22 cellular contexts compared by ENCODE assay signal in the genomic region with DNA sequence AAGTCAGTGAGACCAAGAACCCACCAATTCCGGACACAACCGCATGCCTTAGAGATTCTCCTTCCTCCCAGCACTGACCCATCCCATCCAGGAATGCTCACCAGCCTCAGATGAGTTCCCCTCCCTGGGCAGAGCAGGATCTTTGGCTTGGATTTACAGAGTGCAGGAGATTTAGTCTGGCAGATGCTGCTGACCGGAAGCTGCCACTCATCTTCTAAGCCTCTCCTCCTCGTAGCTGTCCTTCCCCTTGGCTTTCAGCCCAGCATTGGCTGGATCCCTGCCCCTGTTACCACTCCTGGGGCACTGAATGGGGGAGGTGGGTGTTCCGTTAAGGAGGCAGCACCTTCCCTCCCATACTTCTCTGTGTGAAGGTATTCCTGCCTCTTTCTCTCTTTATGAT. TPM values are rescaled to one million over a fixed set of nuclear protein-coding genes. Genes with fewer than 3 reads are reported as not detected.
A peak's percentile ranks its signal among the peaks of the same experiment; 100 is the strongest.
DNase-seq lines count a peak whose midpoint lies in the region; ATAC-seq and TF ChIP-seq lines count a peak whose summit lies in the region.
"Had no signal": no experiment of that assay in that cellular context is flagged by ENCODE, and none has a peak within 500 bp of the region (broad histone marks: within the 10 kb centered on the region; RNA-seq: fewer than 3 reads in every experiment).

No MANE protein-coding gene starts in this region.

- H3K27me3 ChIP-seq in endodermal cell (ENCODE audit: control insufficient read depth, insufficient read depth, low read length, poor library complexity, severe bottlenecking), result no peaks in the 10 kb centered on the region
- H3K27me3 ChIP-seq: cardiac muscle cell had no signal

- peaks cover 18% of the 10 kb centered on the region for H3K9me3 Mint-ChIP-seq in endodermal cell
- H3K9me3 Mint-ChIP-seq: activated B cell treated with CpG ODN at 0.5 μM for 24 hours; activated naive CD8-positive, alpha-beta T cell treated with anti-CD3 and anti-CD28 coated beads, Interleukin-2, amount 50 U/mL, for 24 hours; activated T-helper 1 cell treated with anti-CD3 and anti-CD28 coated beads, Interleukin-12 subunit alpha, Interleukin-12 subunit beta, Interleukin-2, Interleukin-4 antibody, amounts not matched to agents 30 ng/mL and 10 ng/mL and 1 ng/mL, durations not matched to agents 14 hours and 24 hours and 36 hours had no signal

- TF ChIP-seq CTCF in endodermal cell (conservative IDR thresholded peaks at IDR 0.05) (no peak), omental fat pad (IDR thresholded peaks at IDR 0.05) (no peak), foreskin fibroblast (IDR thresholded peaks at IDR 0.05; ENCODE audit: low read depth, low read length) (no peak)

- 94 to 96% methylated on average over 2 to 5 of the region's 5 CpGs for WGBS in endodermal cell (ENCODE audit: insufficient coverage in 1 of 2, insufficient read length in 1 of 2), 2 experiments

- H3K36me3 Mint-ChIP-seq in endodermal cell (ENCODE audit: low read depth), result no peaks in the 10 kb centered on the region

- no peak overlapping the region for H3K9ac ChIP-seq in endodermal cell (ENCODE audit: extremely low read depth, low read length, poor library complexity, severe bottlenecking)
- H3K9ac ChIP-seq: GM23248 had no signal

- no peak overlapping the region for H3K4me3 Mint-ChIP-seq in endodermal cell
- H3K4me3 Mint-ChIP-seq: activated B cell treated with CpG ODN at 0.5 μM for 24 hours; activated naive CD8-positive, alpha-beta T cell treated with anti-CD3 and anti-CD28 coated beads, Interleukin-2, amount 50 U/mL, for 24 hours; activated T-helper 1 cell treated with anti-CD3 and anti-CD28 coated beads, Interleukin-12 subunit alpha, Interleukin-12 subunit beta, Interleukin-2, Interleukin-4 antibody, amounts not matched to agents 30 ng/mL and 10 ng/mL and 1 ng/mL, durations not matched to agents 14 hours and 24 hours and 36 hours; T-helper 17 cell had no signal

- H3K27ac Mint-ChIP-seq in endodermal cell, result no peak overlapping the region
- H3K27ac Mint-ChIP-seq: activated B cell treated with CpG ODN at 0.5 μM for 24 hours; activated naive CD8-positive, alpha-beta T cell treated with anti-CD3 and anti-CD28 coated beads, Interleukin-2, amount 50 U/mL, for 24 hours; activated T-helper 1 cell treated with anti-CD3 and anti-CD28 coated beads, Interleukin-12 subunit alpha, Interleukin-12 subunit beta, Interleukin-2, Interleukin-4 antibody, amounts not matched to agents 30 ng/mL and 10 ng/mL and 1 ng/mL, durations not matched to agents 14 hours and 24 hours and 36 hours; T-helper 17 cell had no signal

- no peaks in the 10 kb centered on the region for H3K36me3 ChIP-seq in endodermal cell (ENCODE audit: control insufficient read depth, insufficient read depth, low read length)
- H3K36me3 ChIP-seq: cardiac muscle cell had no signal

- no peak overlapping the region for H3K27ac ChIP-seq in endodermal cell (ENCODE audit: low read depth, low read length)
- H3K27ac ChIP-seq: cardiac muscle cell, GM23248 had no signal

- H3K4me3 ChIP-seq in endodermal cell (ENCODE audit: low read length) (no peak overlapping the region), foreskin fibroblast (ENCODE audit: low read depth in 1 of 2, low read length in 2 of 2) (no peak overlapping the region)
- H3K4me3 ChIP-seq: cardiac muscle cell, GM23248 had no signal

- peak; percentile 31 for DNase-seq in AG08395 (ENCODE audit: low spot score)
- DNase-seq in NCI-H69 (lab: John Stamatoyannopoulos, UW), result peak; percentile 2
- DNase-seq in endodermal cell, result peak; percentile 12
- DNase-seq in islet precursor cell, result peak; percentile 7
- no peak for DNase-seq in omental fat pad (ENCODE audit: low spot score)
- no peak for DNase-seq in kidney tubule cell (ENCODE audit: low spot score)
- DNase-seq in foreskin fibroblast, result no peak
- DNase-seq in activated gamma-delta T cell (lab: John Stamatoyannopoulos, UW), result no peak
- DNase-seq: activated B cell treated with CpG ODN at 0.5 μM for 24 hours; activated CD8-positive, alpha-beta memory T cell treated with anti-CD3 and anti-CD28 coated beads for 24 hours; activated naive CD8-positive, alpha-beta T cell treated with anti-CD3 and anti-CD28 coated beads, Interleukin-2, amount 50 U/mL, for 24 hours; DMS79 treated with DMSO at 0.1 percent for 48 hours; GM23248; NCI-H1436 treated with DMSO at 0.1 percent for 48 hours; stimulated activated CD4-positive, alpha-beta T cell treated with anti-CD3 and anti-CD28 coated beads, Interleukin-1b, Interleukin-23, amount 100 ng/mL, for 48 hours; T-helper 17 cell had no signal

- no peak for ATAC-seq in omental fat pad (ENCODE audit: low FRiP score)
- ATAC-seq: activated naive CD8-positive, alpha-beta T cell treated with anti-CD3 and anti-CD28 coated beads, Interleukin-2, amount 50 U/mL, for 24 hours; esophagus mucosa; T-helper 17 cell had no signal

- peaks cover 13% of the 10 kb centered on the region for H3K9me3 ChIP-seq in endodermal cell (ENCODE audit: control insufficient read depth, low read length)

- H3K4me1 Mint-ChIP-seq in endodermal cell, result peaks cover 9% of the 10 kb centered on the region
- H3K4me1 Mint-ChIP-seq: activated B cell treated with CpG ODN at 0.5 μM for 24 hours, T-helper 17 cell had no signal

- peaks cover 8% of the 10 kb centered on the region for H3K27me3 Mint-ChIP-seq in endodermal cell (ENCODE audit: insufficient read depth)
- H3K27me3 Mint-ChIP-seq: activated B cell treated with CpG ODN at 0.5 μM for 24 hours had no signal

- peaks cover 3% of the 10 kb centered on the region for H3K4me1 ChIP-seq in endodermal cell (ENCODE audit: control insufficient read depth, insufficient read depth, low read length)

RNA-seq across cellular contexts. Expression of a gene that starts 53.2 kb away (rescaled TPM):
- under 1 TPM; 0.38 to 0.64 TPM for total RNA-seq in endodermal cell
- not detected for polyA plus RNA-seq in endodermal cell (2013, experiment 1 of 2)
- 0.87 TPM for polyA plus RNA-seq in endodermal cell (2013, experiment 2 of 2)
- total RNA-seq in omental fat pad, result under 1 TPM in 1 of 4 donors, not detected in 3; 0.32 TPM
- total RNA-seq: activated B cell treated with CpG ODN at 0.5 μM for 24 hours; activated T-helper 1 cell treated with anti-CD3 and anti-CD28 coated beads, Interleukin-12 subunit alpha, Interleukin-12 subunit beta, Interleukin-2, Interleukin-4 antibody, amounts not matched to agents 30 ng/mL and 10 ng/mL and 1 ng/mL, durations not matched to agents 14 hours and 24 hours and 36 hours; GM23248; HT1080; T-helper 17 cell had no signal
- polyA plus RNA-seq: cardiac muscle cell, GM23248, keratinocyte, neural cell had no signal

Comparison
In these comparisons a context has a peak if more than half of its experiments do, and no peak if none do; other contexts are left out.
1. DNase-seq: peak in AG08395 (single experiment), NCI-H69 (single experiment), endodermal cell (single experiment) and islet precursor cell (single experiment); none in omental fat pad (single experiment), kidney tubule cell (single experiment), foreskin fibroblast (0 of 2) and activated gamma-delta T cell (single experiment).